In genomic region chr16:523097-523741, GRCh38 we compare ENCODE assay signal across 1 cellular context.
TF ChIP-seq lines count a peak whose summit lies in the region.

No MANE protein-coding gene starts in this region.

TF ChIP-seq in IMR-90, 13 proteins besides CTCF, POLR2A, EP300 and RAD21:
- no peak for TF ChIP-seq NFE2L2 (IDR thresholded peaks at IDR 0.05; ENCODE audit: low read depth, low read length)
